1 cellular context compared by ENCODE assay signal in the genomic region with DNA sequence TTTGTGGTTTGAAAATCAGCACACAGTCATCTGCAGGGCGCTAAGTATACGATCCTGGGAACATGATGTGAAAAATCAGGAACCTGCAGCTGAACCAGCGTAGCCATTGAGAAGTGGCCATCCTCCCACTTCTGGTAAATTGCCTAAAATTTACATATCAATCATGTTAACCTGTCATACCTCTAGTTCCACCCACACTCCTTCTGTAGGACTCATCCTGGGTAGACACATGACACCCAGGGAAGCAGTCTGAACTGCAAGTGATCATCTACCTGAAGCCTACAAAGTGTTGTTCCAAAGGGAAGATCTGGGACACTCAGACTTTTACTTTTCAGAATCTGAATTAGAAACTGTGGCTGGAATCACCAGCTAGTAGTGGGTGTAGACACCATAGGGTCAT.
TF ChIP-seq lines count a peak whose summit lies in the region.

No MANE protein-coding gene starts in this region.

TF ChIP-seq in GM23338, 12 proteins besides CTCF, POLR2A, EP300 and RAD21 (continued from another document):
- TF ChIP-seq, protein P1, sequence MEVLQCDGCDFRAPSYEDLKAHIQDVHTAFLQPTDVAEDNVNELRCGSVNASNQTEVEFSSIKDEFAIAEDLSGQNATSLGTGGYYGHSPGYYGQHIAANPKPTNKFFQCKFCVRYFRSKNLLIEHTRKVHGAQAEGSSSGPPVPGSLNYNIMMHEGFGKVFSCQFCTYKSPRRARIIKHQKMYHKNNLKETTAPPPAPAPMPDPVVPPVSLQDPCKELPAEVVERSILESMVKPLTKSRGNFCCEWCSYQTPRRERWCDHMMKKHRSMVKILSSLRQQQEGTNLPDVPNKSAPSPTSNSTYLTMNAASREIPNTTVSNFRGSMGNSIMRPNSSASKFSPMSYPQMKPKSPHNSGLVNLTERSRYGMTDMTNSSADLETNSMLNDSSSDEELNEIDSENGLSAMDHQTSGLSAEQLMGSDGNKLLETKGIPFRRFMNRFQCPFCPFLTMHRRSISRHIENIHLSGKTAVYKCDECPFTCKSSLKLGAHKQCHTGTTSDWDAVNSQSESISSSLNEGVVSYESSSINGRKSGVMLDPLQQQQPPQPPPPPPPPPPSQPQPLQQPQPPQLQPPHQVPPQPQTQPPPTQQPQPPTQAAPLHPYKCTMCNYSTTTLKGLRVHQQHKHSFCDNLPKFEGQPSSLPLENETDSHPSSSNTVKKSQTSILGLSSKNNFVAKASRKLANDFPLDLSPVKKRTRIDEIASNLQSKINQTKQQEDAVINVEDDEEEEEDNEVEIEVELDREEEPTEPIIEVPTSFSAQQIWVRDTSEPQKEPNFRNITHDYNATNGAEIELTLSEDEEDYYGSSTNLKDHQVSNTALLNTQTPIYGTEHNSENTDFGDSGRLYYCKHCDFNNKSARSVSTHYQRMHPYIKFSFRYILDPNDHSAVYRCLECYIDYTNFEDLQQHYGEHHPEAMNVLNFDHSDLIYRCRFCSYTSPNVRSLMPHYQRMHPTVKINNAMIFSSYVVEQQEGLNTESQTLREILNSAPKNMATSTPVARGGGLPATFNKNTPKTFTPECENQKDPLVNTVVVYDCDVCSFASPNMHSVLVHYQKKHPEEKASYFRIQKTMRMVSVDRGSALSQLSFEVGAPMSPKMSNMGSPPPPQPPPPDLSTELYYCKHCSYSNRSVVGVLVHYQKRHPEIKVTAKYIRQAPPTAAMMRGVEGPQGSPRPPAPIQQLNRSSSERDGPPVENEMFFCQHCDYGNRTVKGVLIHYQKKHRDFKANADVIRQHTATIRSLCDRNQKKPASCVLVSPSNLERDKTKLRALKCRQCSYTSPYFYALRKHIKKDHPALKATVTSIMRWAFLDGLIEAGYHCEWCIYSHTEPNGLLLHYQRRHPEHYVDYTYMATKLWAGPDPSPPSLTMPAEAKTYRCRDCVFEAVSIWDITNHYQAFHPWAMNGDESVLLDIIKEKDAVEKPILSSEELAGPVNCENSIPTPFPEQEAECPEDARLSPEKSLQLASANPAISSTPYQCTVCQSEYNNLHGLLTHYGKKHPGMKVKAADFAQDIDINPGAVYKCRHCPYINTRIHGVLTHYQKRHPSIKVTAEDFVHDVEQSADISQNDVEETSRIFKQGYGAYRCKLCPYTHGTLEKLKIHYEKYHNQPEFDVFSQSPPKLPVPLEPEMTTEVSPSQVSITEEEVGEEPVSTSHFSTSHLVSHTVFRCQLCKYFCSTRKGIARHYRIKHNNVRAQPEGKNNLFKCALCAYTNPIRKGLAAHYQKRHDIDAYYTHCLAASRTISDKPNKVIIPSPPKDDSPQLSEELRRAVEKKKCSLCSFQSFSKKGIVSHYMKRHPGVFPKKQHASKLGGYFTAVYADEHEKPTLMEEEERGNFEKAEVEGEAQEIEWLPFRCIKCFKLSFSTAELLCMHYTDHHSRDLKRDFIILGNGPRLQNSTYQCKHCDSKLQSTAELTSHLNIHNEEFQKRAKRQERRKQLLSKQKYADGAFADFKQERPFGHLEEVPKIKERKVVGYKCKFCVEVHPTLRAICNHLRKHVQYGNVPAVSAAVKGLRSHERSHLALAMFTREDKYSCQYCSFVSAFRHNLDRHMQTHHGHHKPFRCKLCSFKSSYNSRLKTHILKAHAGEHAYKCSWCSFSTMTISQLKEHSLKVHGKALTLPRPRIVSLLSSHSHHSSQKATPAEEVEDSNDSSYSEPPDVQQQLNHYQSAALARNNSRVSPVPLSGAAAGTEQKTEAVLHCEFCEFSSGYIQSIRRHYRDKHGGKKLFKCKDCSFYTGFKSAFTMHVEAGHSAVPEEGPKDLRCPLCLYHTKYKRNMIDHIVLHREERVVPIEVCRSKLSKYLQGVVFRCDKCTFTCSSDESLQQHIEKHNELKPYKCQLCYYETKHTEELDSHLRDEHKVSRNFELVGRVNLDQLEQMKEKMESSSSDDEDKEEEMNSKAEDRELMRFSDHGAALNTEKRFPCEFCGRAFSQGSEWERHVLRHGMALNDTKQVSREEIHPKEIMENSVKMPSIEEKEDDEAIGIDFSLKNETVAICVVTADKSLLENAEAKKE (CRISPR knock-in tag; IDR thresholded peaks at IDR 0.05): no peak
- TF ChIP-seq EZH2phosphoT487 (IDR thresholded peaks at IDR 0.05; ENCODE audit: unreplicated experiment) (no peak), ZNF114 (CRISPR knock-in tag; IDR thresholded peaks at IDR 0.05) (no peak), NANOG (IDR thresholded peaks at IDR 0.05; ENCODE audit: borderline replicate concordance) (no peak)
- TF ChIP-seq, protein P2, sequence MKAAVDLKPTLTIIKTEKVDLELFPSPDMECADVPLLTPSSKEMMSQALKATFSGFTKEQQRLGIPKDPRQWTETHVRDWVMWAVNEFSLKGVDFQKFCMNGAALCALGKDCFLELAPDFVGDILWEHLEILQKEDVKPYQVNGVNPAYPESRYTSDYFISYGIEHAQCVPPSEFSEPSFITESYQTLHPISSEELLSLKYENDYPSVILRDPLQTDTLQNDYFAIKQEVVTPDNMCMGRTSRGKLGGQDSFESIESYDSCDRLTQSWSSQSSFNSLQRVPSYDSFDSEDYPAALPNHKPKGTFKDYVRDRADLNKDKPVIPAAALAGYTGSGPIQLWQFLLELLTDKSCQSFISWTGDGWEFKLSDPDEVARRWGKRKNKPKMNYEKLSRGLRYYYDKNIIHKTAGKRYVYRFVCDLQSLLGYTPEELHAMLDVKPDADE (IDR thresholded peaks at IDR 0.05): no peak
- TF ChIP-seq, protein P3, sequence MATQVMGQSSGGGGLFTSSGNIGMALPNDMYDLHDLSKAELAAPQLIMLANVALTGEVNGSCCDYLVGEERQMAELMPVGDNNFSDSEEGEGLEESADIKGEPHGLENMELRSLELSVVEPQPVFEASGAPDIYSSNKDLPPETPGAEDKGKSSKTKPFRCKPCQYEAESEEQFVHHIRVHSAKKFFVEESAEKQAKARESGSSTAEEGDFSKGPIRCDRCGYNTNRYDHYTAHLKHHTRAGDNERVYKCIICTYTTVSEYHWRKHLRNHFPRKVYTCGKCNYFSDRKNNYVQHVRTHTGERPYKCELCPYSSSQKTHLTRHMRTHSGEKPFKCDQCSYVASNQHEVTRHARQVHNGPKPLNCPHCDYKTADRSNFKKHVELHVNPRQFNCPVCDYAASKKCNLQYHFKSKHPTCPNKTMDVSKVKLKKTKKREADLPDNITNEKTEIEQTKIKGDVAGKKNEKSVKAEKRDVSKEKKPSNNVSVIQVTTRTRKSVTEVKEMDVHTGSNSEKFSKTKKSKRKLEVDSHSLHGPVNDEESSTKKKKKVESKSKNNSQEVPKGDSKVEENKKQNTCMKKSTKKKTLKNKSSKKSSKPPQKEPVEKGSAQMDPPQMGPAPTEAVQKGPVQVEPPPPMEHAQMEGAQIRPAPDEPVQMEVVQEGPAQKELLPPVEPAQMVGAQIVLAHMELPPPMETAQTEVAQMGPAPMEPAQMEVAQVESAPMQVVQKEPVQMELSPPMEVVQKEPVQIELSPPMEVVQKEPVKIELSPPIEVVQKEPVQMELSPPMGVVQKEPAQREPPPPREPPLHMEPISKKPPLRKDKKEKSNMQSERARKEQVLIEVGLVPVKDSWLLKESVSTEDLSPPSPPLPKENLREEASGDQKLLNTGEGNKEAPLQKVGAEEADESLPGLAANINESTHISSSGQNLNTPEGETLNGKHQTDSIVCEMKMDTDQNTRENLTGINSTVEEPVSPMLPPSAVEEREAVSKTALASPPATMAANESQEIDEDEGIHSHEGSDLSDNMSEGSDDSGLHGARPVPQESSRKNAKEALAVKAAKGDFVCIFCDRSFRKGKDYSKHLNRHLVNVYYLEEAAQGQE (IDR thresholded peaks at IDR 0.05; ENCODE audit: unreplicated experiment): no peak
